8 cellular contexts compared by ENCODE assay signal in the genomic region with DNA sequence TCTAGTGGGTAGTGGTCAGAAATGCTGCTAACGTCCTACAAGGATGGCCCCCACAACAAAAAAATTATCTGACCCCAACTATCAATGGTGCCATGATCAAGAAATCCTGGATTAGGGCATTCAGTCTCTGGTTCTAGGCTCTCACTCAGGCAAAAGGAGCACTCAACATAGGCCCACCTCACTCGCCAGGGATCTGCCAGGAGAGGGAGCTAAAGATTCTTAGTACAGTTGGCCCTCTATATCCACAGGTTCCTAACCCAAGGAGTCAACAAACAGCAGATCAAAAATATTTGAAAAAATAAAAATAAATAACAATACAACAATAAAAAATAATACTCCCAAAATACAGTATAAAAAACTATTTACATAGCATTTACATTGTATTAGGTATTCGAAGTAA. TPM values are rescaled to one million over a fixed set of nuclear protein-coding genes. Genes with fewer than 3 reads are reported as not detected.
DNase-seq lines count a peak whose midpoint lies in the region; ATAC-seq, FAIRE-seq and TF ChIP-seq lines count a peak whose summit lies in the region.

No MANE protein-coding gene starts in this region.

- H3K9ac ChIP-seq in OCI-LY1 (ENCODE audit: low read length) (no peak overlapping the region), endothelial cell of umbilical vein (replicated peaks; ENCODE audit: extremely low read depth, insufficient read depth, low read length) (no peak overlapping the region)

- POLR2A ChIA-PET in endothelial cell of umbilical vein (lab: Charles Lee) = no interaction called here

- BruUV-seq in endothelial cell of umbilical vein (replicated peaks; lab: Mats Ljungman, UMichigan) = no TSS peak

- peak; percentile 36 to 41 for ATAC-seq in stimulated activated naive B cell treated with anti-CD40 and anti-IgM and Interleukin-4, amounts not matched to agents 10 μg/mL and 1 μg/mL and 100 μg/mL, for 72 hours (replicated peaks)
- ATAC-seq in HG02642 (IDR thresholded peaks at IDR 0.05; ENCODE audit: poor library complexity, unreplicated experiment) = no peak
- ATAC-seq in GM21723 (IDR thresholded peaks at IDR 0.05; ENCODE audit: unreplicated experiment) = no peak
- no peak for ATAC-seq in activated T-helper 17 cell treated with anti-CD3 and anti-CD28 coated beads, Interleukin-2, amount 50 U/mL, for 72 hours (replicated peaks)

- H2AFZ ChIP-seq in OCI-LY1 (ENCODE audit: low read length) (no peak overlapping the region), endothelial cell of umbilical vein (ENCODE audit: low read depth, low read length) (no peak overlapping the region)

- in situ Hi-C loops in GM13977 (cut with MboI; ENCODE audit: low pct_unique_long_range_greater_than_20kb, low sequenced_read_pairs, unreplicated experiment) = no loop called here

- H3K27me3 Mint-ChIP-seq in stimulated activated naive B cell treated with anti-CD40 and anti-IgM and Interleukin-4, amounts not matched to agents 10 μg/mL and 1 μg/mL and 100 μg/mL, for 72 hours = no peaks in the 10 kb centered on the region
- no peaks in the 10 kb centered on the region for H3K27me3 Mint-ChIP-seq in activated T-helper 17 cell treated with anti-CD3 and anti-CD28 coated beads, Interleukin-2, amount 50 U/mL, for 72 hours

- TF ChIP-seq POLR2A in endothelial cell of umbilical vein (IDR thresholded peaks at IDR 0.05; ENCODE audit: low read depth, low read length) = no peak

- no peak overlapping the region for H3K27ac Mint-ChIP-seq in stimulated activated naive B cell treated with anti-CD40 and anti-IgM and Interleukin-4, amounts not matched to agents 10 μg/mL and 1 μg/mL and 100 μg/mL, for 72 hours
- H3K27ac Mint-ChIP-seq in activated T-helper 17 cell treated with anti-CD3 and anti-CD28 coated beads, Interleukin-2, amount 50 U/mL, for 72 hours = no peak overlapping the region

- H3K9me1 ChIP-seq in endothelial cell of umbilical vein (replicated peaks; ENCODE audit: control insufficient read depth, extremely low read depth, insufficient read depth, low read length) = no peaks in the 10 kb centered on the region

- H3K4me2 ChIP-seq in OCI-LY1 (ENCODE audit: low read length) (no peak overlapping the region), endothelial cell of umbilical vein (ENCODE audit: insufficient read depth, low read length) (no peak overlapping the region)

- H3K4me1 Mint-ChIP-seq in stimulated activated naive B cell treated with anti-CD40 and anti-IgM and Interleukin-4, amounts not matched to agents 10 μg/mL and 1 μg/mL and 100 μg/mL, for 72 hours = no peaks in the 10 kb centered on the region
- no peaks in the 10 kb centered on the region for H3K4me1 Mint-ChIP-seq in activated T-helper 17 cell treated with anti-CD3 and anti-CD28 coated beads, Interleukin-2, amount 50 U/mL, for 72 hours

- intact Hi-C loops in endothelial cell of umbilical vein (cut with micrococcal nuclease) = loop anchor here (5.0 kb wide), 1 partner anchor 199 kb away; no protein-coding TSS in a partner anchor

- H4K20me1 ChIP-seq in OCI-LY1 (ENCODE audit: insufficient read depth, low read length) = no peaks in the 10 kb centered on the region
- no peaks in the 10 kb centered on the region for H4K20me1 ChIP-seq in endothelial cell of umbilical vein (replicated peaks; ENCODE audit: control insufficient read depth, extremely low read depth, insufficient read depth, low read length)

- H3K9me3 Mint-ChIP-seq in stimulated activated naive B cell treated with anti-CD40 and anti-IgM and Interleukin-4, amounts not matched to agents 10 μg/mL and 1 μg/mL and 100 μg/mL, for 72 hours = no peaks in the 10 kb centered on the region
- no peaks in the 10 kb centered on the region for H3K9me3 Mint-ChIP-seq in activated T-helper 17 cell treated with anti-CD3 and anti-CD28 coated beads, Interleukin-2, amount 50 U/mL, for 72 hours

- H3K36me3 ChIP-seq in OCI-LY1 (ENCODE audit: insufficient read depth, low read length) (no peaks in the 10 kb centered on the region), endothelial cell of umbilical vein (ENCODE audit: control insufficient read depth in 2 of 2, extremely low read depth in 1 of 2, insufficient read depth in 2 of 2, low read length in 2 of 2) (no peaks in the 10 kb centered on the region)

- H3K4me1 ChIP-seq in OCI-LY1 (ENCODE audit: insufficient read depth, low read length, severe bottlenecking) (no peaks in the 10 kb centered on the region), endothelial cell of umbilical vein (ENCODE audit: control insufficient read depth, extremely low read depth, insufficient read depth, low read length) (no peaks in the 10 kb centered on the region)

- H3K79me2 ChIP-seq in OCI-LY1 (ENCODE audit: insufficient read depth, low read length) (no peaks in the 10 kb centered on the region), endothelial cell of umbilical vein (ENCODE audit: control insufficient read depth, insufficient read depth, low read length) (no peaks in the 10 kb centered on the region)

- peaks cover 0 to 7% of the 10 kb centered on the region in 2 donors for H3K36me3 Mint-ChIP-seq in stimulated activated naive B cell treated with anti-CD40 and anti-IgM and Interleukin-4, amounts not matched to agents 10 μg/mL and 1 μg/mL and 100 μg/mL, for 72 hours
- H3K36me3 Mint-ChIP-seq in activated T-helper 17 cell treated with anti-CD3 and anti-CD28 coated beads, Interleukin-2, amount 50 U/mL, for 72 hours (ENCODE audit: low read depth) = no peaks in the 10 kb centered on the region

- TF ChIP-seq CTCF in GM13977 (IDR thresholded peaks at IDR 0.05; ENCODE audit: extremely low read depth, insufficient read depth, missing control alignments) = peak; percentile 54
- TF ChIP-seq CTCF in OCI-LY1 (IDR thresholded peaks at IDR 0.05; ENCODE audit: low read length) = peak; percentile 47
- peak; percentile 36 to 49 for TF ChIP-seq CTCF in endothelial cell of umbilical vein (IDR thresholded peaks at IDR 0.05; ENCODE audit: extremely low read depth in 1 of 2, insufficient read depth in 1 of 2, low read depth in 1 of 2, low read length in 2 of 2)

- no peak overlapping the region for H3K4me3 ChIP-seq in OCI-LY1 (ENCODE audit: low read depth, low read length, poor library complexity, severe bottlenecking)
- H3K4me3 ChIP-seq in endothelial cell of umbilical vein (replicated peaks in 1 of 3; ENCODE audit: insufficient read depth in 1 of 3, low read depth in 1 of 3, low read length in 3 of 3) = no peak overlapping the region

- H3K4me3 Mint-ChIP-seq in stimulated activated naive B cell treated with anti-CD40 and anti-IgM and Interleukin-4, amounts not matched to agents 10 μg/mL and 1 μg/mL and 100 μg/mL, for 72 hours = no peak overlapping the region
- H3K4me3 Mint-ChIP-seq in activated T-helper 17 cell treated with anti-CD3 and anti-CD28 coated beads, Interleukin-2, amount 50 U/mL, for 72 hours = no peak overlapping the region

- no peaks in the 10 kb centered on the region for H3K9me2 ChIP-seq in OCI-LY1 (ENCODE audit: low read depth, low read length)

- no peak for FAIRE-seq in endothelial cell of umbilical vein (lab: Jason Lieb, UNC)

- peak; percentile 69 for DNase-seq in AG20443 (ENCODE audit: low spot score)
- DNase-seq in GM13977 (ENCODE audit: low spot score) = no peak
- DNase-seq in endothelial cell of umbilical vein (ENCODE audit: low read depth, low spot score) = peak; percentile 51
- DNase-seq in stimulated activated naive B cell treated with anti-CD40 and anti-IgM and Interleukin-4, amounts not matched to agents 10 μg/mL and 1 μg/mL and 100 μg/mL, for 72 hours = no peak

- no peak overlapping the region for H3K27ac ChIP-seq in OCI-LY1 (ENCODE audit: low read depth, low read length, poor library complexity, severe bottlenecking)
- H3K27ac ChIP-seq in endothelial cell of umbilical vein (ENCODE audit: insufficient read depth, low read depth, low read length) = no peak overlapping the region

- H3K27me3 ChIP-seq in OCI-LY1 (ENCODE audit: insufficient read depth, low read length) (no peaks in the 10 kb centered on the region), endothelial cell of umbilical vein (ENCODE audit: control insufficient read depth in 2 of 2, insufficient read depth in 2 of 2, low read length in 2 of 2) (peaks cover 0 to 3% of the 10 kb centered on the region in 2 experiments)

- CTCF ChIA-PET in endothelial cell of umbilical vein (lab: Charles Lee) = interaction anchor here (0.7 to 5.4 kb wide), 16 partner anchors 10 to 653 kb away, joined by 3 to 110 read pairs (median 5); a partner anchor contains a TSS

- dilution Hi-C loops in endothelial cell of umbilical vein (cut with MboI; ENCODE audit: extremely low pct_ligation_motif_present, low sequenced_read_pairs) = no loop called here

- H3K9me3 ChIP-seq in OCI-LY1 (ENCODE audit: low read length) (no peaks in the 10 kb centered on the region), endothelial cell of umbilical vein (replicated peaks; ENCODE audit: control insufficient read depth, insufficient read depth, low read length) (no peaks in the 10 kb centered on the region)

- no peaks in the 10 kb centered on the region for H3F3A ChIP-seq in OCI-LY1 (ENCODE audit: insufficient read depth, low read length)

TF ChIP-seq in endothelial cell of umbilical vein, 7 proteins besides CTCF, POLR2A, EP300 and RAD21 (continues in another document):
- no peak for TF ChIP-seq FOS (IDR thresholded peaks at IDR 0.05; ENCODE audit: borderline replicate concordance, insufficient read depth, low read length)
- no peak for TF ChIP-seq MYC (IDR thresholded peaks at IDR 0.05; ENCODE audit: low read depth, low read length)

RNA-seq across cellular contexts. Expression of a gene that starts 10.0 kb away (rescaled TPM):
- total RNA-seq in endothelial cell of umbilical vein = 0.97 and 1.2 TPM in 2 replicates
- polyA plus RNA-seq in endothelial cell of umbilical vein = 0.12 and 0.21 TPM in 2 replicates
- polyA plus RNA-seq in endothelial cell of umbilical vein (2011; cell fraction: cytosol; rRNA removed) = 0.08 and 0.12 TPM in 2 replicates
- polyA plus RNA-seq in endothelial cell of umbilical vein (2011; cell fraction: nucleus; rRNA removed) = 0.37 and 2.0 TPM in 2 replicates
- 0.28 and 0.44 TPM in 2 replicates for polyA plus RNA-seq in endothelial cell of umbilical vein (2012)
- polyA minus RNA-seq in endothelial cell of umbilical vein = 0.59 and 0.61 TPM in 2 replicates
- polyA minus RNA-seq in endothelial cell of umbilical vein (2011; cell fraction: cytosol; rRNA and poly(A)+ RNA removed) = not detected
- 1.2 and 2.2 TPM in 2 replicates for polyA minus RNA-seq in endothelial cell of umbilical vein (2011; cell fraction: nucleus; rRNA and poly(A)+ RNA removed)
- total RNA-seq in activated T-helper 17 cell treated with anti-CD3 and anti-CD28 coated beads, Interleukin-2, amount 50 U/mL, for 72 hours = 1 to 10 TPM; 2.2 to 4.4 TPM

RNA-seq across cellular contexts. Expression of a gene that starts 46.9 kb away (rescaled TPM):
- total RNA-seq in endothelial cell of umbilical vein = 165 and 170 TPM in 2 replicates
- 120 and 130 TPM in 2 replicates for polyA plus RNA-seq in endothelial cell of umbilical vein
- polyA plus RNA-seq in endothelial cell of umbilical vein (2011; cell fraction: cytosol; rRNA removed) = 110 and 121 TPM in 2 replicates
- 166 and 178 TPM in 2 replicates for polyA plus RNA-seq in endothelial cell of umbilical vein (2011; cell fraction: nucleus; rRNA removed)
- polyA plus RNA-seq in endothelial cell of umbilical vein (2012) = 149 and 151 TPM in 2 replicates
- polyA minus RNA-seq in endothelial cell of umbilical vein = 220 and 227 TPM in 2 replicates
- 83.8 TPM for polyA minus RNA-seq in endothelial cell of umbilical vein (2011; cell fraction: cytosol; rRNA and poly(A)+ RNA removed)
- polyA minus RNA-seq in endothelial cell of umbilical vein (2011; cell fraction: nucleus; rRNA and poly(A)+ RNA removed) = 58.7 and 74.9 TPM in 2 replicates
- 100 to 1,000 TPM in 1 of 2 donors, 10 to 100 TPM in 1; 84.0 to 108 TPM for total RNA-seq in activated T-helper 17 cell treated with anti-CD3 and anti-CD28 coated beads, Interleukin-2, amount 50 U/mL, for 72 hours

Comparison
In these comparisons a context has a peak if more than half of its experiments do, and no peak if none do; other contexts are left out.
1. DNase-seq: peak in AG20443 (single experiment) and endothelial cell of umbilical vein (single experiment); none in GM13977 (single experiment) and stimulated activated naive B cell treated with anti-CD40 and anti-IgM and Interleukin-4, amounts not matched to agents 10 μg/mL and 1 μg/mL and 100 μg/mL, for 72 hours (single experiment).
2. ATAC-seq: peak in stimulated activated naive B cell treated with anti-CD40 and anti-IgM and Interleukin-4, amounts not matched to agents 10 μg/mL and 1 μg/mL and 100 μg/mL, for 72 hours (2 of 2); none in HG02642 (single experiment), GM21723 (single experiment) and activated T-helper 17 cell treated with anti-CD3 and anti-CD28 coated beads, Interleukin-2, amount 50 U/mL, for 72 hours (single experiment).
3. Peak in every context shown above with its lines, with median percentiles within 50 percentile points of each other: CTCF ChIP-seq.